ENCODE assay signal across 8 cellular contexts in the genomic region with DNA sequence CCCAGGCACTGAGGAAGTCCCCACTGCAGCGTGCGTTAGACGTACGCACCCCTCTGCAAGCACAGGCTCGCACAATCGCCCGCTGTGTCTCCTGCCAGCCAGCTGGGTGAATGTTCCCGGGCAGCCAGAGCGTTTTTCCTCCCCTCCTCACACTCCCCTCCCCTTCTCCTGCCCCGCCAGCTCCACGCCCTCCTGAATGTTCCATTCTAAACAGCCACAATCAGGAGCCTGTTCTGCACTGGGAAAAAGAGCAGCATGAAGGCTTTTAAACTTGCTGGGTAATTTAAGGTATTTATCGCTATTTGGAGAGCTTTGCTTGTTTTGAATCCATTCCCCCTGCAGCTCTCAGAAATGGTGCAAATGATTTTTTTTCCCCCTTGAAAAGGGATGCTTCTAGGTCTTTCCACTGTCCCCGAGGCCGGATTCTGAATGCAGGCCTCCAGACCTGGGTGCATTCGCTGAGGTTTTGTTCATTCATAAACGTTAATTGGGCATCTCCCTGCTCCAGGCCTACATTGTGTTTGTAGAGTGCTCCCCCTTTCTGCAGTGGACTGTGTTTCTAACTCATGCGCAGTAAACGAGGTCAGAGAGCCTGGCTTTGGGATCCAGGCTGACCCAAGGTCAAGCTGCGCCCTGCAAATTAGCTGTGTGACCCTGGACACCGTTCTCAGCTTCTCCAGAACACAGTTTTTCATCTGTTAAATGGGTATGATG.
DNase-seq lines count a peak whose midpoint lies in the region; ATAC-seq and TF ChIP-seq lines count a peak whose summit lies in the region.

No MANE protein-coding gene starts in this region.

- intact Hi-C loops in PC-9 (cut with micrococcal nuclease; ENCODE audit: unreplicated experiment): no loop called here

- CTCF ChIA-PET in PC-9 (lab: Charles Lee): no interaction called here

- peaks cover 67% of the 10 kb centered on the region for H3K4me1 ChIP-seq in PC-9 (replicated peaks; ENCODE audit: insufficient read depth)

- no TSS peak for BruUV-seq in PC-9 (replicated peaks; lab: Mats Ljungman, UMichigan)

- H3K27me3 Mint-ChIP-seq in osteocyte (ENCODE audit: unreplicated experiment): no peaks in the 10 kb centered on the region
- H3K27me3 Mint-ChIP-seq in naive thymus-derived CD8-positive, alpha-beta T cell: no peaks in the 10 kb centered on the region

- H3K9me3 Mint-ChIP-seq in osteocyte (ENCODE audit: unreplicated experiment): no peaks in the 10 kb centered on the region
- H3K9me3 Mint-ChIP-seq in naive thymus-derived CD8-positive, alpha-beta T cell: no peaks in the 10 kb centered on the region

- DNase-seq in H7 (peak; percentile 52), PC-9 (no peak), fibroblast of gingiva (ENCODE audit: low read depth) (peak; percentile 29), osteocyte (ENCODE audit: extremely low spot score, unreplicated experiment) (no peak)
- DNase-seq in naive thymus-derived CD8-positive, alpha-beta T cell: no peak
- DNase-seq in stimulated activated CD4-positive, alpha-beta T cell treated with anti-CD3 and anti-CD28 coated beads, Interleukin-1b, Interleukin-23, amount 100 ng/mL, for 48 hours: no peak

- ATAC-seq in naive thymus-derived CD8-positive, alpha-beta T cell: no peak
- ATAC-seq in GM18861 (IDR thresholded peaks at IDR 0.05; ENCODE audit: unreplicated experiment) (no peak), GM19328 (IDR thresholded peaks at IDR 0.05; ENCODE audit: unreplicated experiment) (no peak)

- POLR2A ChIA-PET in PC-9 (lab: Charles Lee; ENCODE audit: unreplicated experiment): interaction anchor here (0.5 kb wide), 1 partner anchor 20 kb away, joined by 3 read pairs; no protein-coding TSS in a partner anchor
- POLR2A ChIA-PET in naive thymus-derived CD8-positive, alpha-beta T cell (lab: Charles Lee): interaction anchor here (0.6 kb wide), 1 partner anchor 457 kb away, joined by 4 read pairs; no protein-coding TSS in a partner anchor

- H3K4me3 ChIP-seq in H7 (ENCODE audit: insufficient read depth, low read depth, low read length): no peak overlapping the region
- H3K4me3 ChIP-seq in PC-9: no peak overlapping the region

- H3K4me1 Mint-ChIP-seq in osteocyte (ENCODE audit: unreplicated experiment): peaks cover 56% of the 10 kb centered on the region
- H3K4me1 Mint-ChIP-seq in naive thymus-derived CD8-positive, alpha-beta T cell: peaks cover 30 to 72% (median 40%) of the 10 kb centered on the region in 4 donors

- H4K20me1 ChIP-seq in PC-9 (ENCODE audit: insufficient read depth): no peaks in the 10 kb centered on the region

- H3K9me3 ChIP-seq in PC-9 (ENCODE audit: insufficient read depth, low read depth): no peaks in the 10 kb centered on the region

- TF ChIP-seq CTCF in PC-9 (conservative IDR thresholded peaks at IDR 0.05) (no peak), osteocyte (IDR thresholded peaks at IDR 0.05) (peak; percentile 34)

- H3K79me2 ChIP-seq in PC-9 (ENCODE audit: low read depth): peaks cover 68% of the 10 kb centered on the region

- no peak overlapping the region for H2AFZ ChIP-seq in PC-9

- H3F3A ChIP-seq in PC-9 (ENCODE audit: insufficient read depth, low read depth): peaks cover 45% of the 10 kb centered on the region

- no peaks in the 10 kb centered on the region for H3K36me3 Mint-ChIP-seq in osteocyte (ENCODE audit: unreplicated experiment)
- H3K36me3 Mint-ChIP-seq in naive thymus-derived CD8-positive, alpha-beta T cell: no peaks in the 10 kb centered on the region

- H3K9me2 ChIP-seq in PC-9 (ENCODE audit: insufficient read depth): no peaks in the 10 kb centered on the region

- H3K4me2 ChIP-seq in PC-9: peak overlapping the region; percentile 23; the same call in 1 of the 2 replicates

- H3K27me3 ChIP-seq in H7 (ENCODE audit: control insufficient read depth, insufficient read depth, low read length) (no peaks in the 10 kb centered on the region), PC-9 (ENCODE audit: insufficient read depth, low read depth) (no peaks in the 10 kb centered on the region)

- H3K27ac ChIP-seq in PC-9: peak overlapping the region; percentile 98

- H3K36me3 ChIP-seq in H7 (replicated peaks; ENCODE audit: control insufficient read depth, insufficient read depth, low read length) (no peaks in the 10 kb centered on the region), PC-9 (ENCODE audit: low read depth) (peaks cover 8% of the 10 kb centered on the region; the same call in 1 of the 2 replicates)

- no peak overlapping the region for H3K4me3 Mint-ChIP-seq in osteocyte (ENCODE audit: unreplicated experiment)
- no peak overlapping the region for H3K4me3 Mint-ChIP-seq in naive thymus-derived CD8-positive, alpha-beta T cell

- H3K27ac Mint-ChIP-seq in osteocyte (ENCODE audit: unreplicated experiment): peak overlapping the region; percentile 36
- peak overlapping the region in 3 of 10 donors; percentile 42 to 87 (median 43) for H3K27ac Mint-ChIP-seq in naive thymus-derived CD8-positive, alpha-beta T cell

Comparison
In these comparisons a context has a peak if more than half of its experiments do, and no peak if none do; other contexts are left out.
1. DNase-seq: peak in H7 (single experiment) and fibroblast of gingiva (single experiment); none in PC-9 (0 of 2), osteocyte (single experiment), naive thymus-derived CD8-positive, alpha-beta T cell (0 of 10) and stimulated activated CD4-positive, alpha-beta T cell treated with anti-CD3 and anti-CD28 coated beads, Interleukin-1b, Interleukin-23, amount 100 ng/mL, for 48 hours (single experiment).